Comparison of ENCODE assay signal across 10 cellular contexts in the genomic region with DNA sequence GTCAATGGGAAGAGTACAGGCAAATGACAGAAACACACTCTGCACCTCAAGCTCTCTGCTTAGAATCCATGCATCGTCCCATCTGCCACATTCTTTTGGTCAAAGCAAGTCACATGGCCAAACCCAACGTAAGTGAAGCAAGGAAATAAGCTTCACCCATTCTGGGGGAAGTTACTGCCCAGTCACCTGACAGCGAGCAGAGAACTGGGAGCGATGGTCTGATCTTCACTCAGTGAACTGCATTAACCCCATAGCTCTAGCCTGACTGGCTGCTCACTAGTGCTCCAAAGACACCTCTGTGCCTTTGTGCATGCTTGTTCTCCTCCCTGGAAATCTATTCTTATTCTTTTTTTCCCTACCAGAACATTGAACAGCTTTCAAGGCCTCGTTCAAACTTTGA.
"Had no signal": no experiment of that assay in that cellular context is flagged by ENCODE, and none has a peak within 500 bp of the region (broad histone marks: within the 10 kb centered on the region; RNA-seq: fewer than 3 reads in every experiment).

No MANE protein-coding gene starts in this region.

- DNase-seq: activated CD4-positive, alpha-beta T cell treated with anti-CD3 and anti-CD28 coated beads for 48 hours; activated gamma-delta T cell; foreskin keratinocyte; heart left ventricle; left colon; mammary epithelial cell; stimulated activated CD4-positive, alpha-beta T cell treated with anti-CD3 and anti-CD28 coated beads, Interleukin-4, amount 100 ng/mL, for 24 hours; stomach had no signal

- H3K4me3 ChIP-seq: heart left ventricle, stomach, thoracic aorta had no signal

- ATAC-seq: foreskin keratinocyte, heart left ventricle, left colon had no signal

- H3K27ac Mint-ChIP-seq: T-helper 1 cell treated with Interleukin-12 subunit alpha and Interleukin-12 subunit beta and Interleukin-4 antibody, amounts not matched to agents 30 μg/mL and 1 μg/mL, for 36 hours had no signal

- H3K9me3 ChIP-seq: heart left ventricle, stomach, thoracic aorta had no signal

- H3K27me3 ChIP-seq: foreskin keratinocyte, heart left ventricle, stomach had no signal

- H3K9me3 Mint-ChIP-seq: T-helper 1 cell treated with Interleukin-12 subunit alpha and Interleukin-12 subunit beta and Interleukin-4 antibody, amounts not matched to agents 30 μg/mL and 1 μg/mL, for 36 hours had no signal

- H3K27ac ChIP-seq: foreskin keratinocyte, stomach, thoracic aorta had no signal

- H3K36me3 ChIP-seq: stomach, thoracic aorta had no signal

- H3K4me3 Mint-ChIP-seq: T-helper 1 cell treated with Interleukin-12 subunit alpha and Interleukin-12 subunit beta and Interleukin-4 antibody, amounts not matched to agents 30 μg/mL and 1 μg/mL, for 36 hours had no signal

- H3K4me1 ChIP-seq: foreskin keratinocyte had no signal
